ENCODE assay signal across 25 cellular contexts in the genomic region with DNA sequence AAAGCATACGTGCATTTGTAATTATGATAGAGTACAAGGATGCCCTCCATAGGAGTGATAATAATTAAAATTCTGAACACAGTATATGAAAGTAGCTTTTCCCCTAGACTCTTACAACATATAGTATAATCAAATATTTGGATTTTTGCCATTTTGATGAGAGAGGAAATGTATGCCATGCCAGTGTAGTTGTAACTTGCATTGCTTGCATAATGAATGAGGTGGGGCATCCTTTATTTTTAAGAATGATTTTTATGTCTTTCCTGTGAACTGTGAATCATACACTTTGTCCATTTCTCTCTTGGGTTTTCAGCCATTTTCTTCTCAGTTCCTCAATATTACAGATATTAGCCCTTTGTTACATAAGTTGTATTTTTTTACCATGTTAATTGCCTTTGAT.
"Had no signal": no experiment of that assay in that cellular context is flagged by ENCODE, and none has a peak within 500 bp of the region (broad histone marks: within the 10 kb centered on the region; RNA-seq: fewer than 3 reads in every experiment).

No MANE protein-coding gene starts in this region.

- H3K4me1 ChIP-seq: ascending aorta, esophagus squamous epithelium had no signal

- H3K27ac ChIP-seq: ascending aorta, epithelial cell of prostate, esophagus squamous epithelium had no signal

- ATAC-seq: activated CD4-positive, alpha-beta T cell treated with anti-CD3 and anti-CD28 coated beads for 36 hours; activated CD8-positive, alpha-beta memory T cell treated with anti-CD3 and anti-CD28 coated beads, Interleukin-2, amount 10 ng/mL, durations not matched to agents 7 days and 5 days; activated CD8-positive, alpha-beta T cell treated with anti-CD3 and anti-CD28 coated beads, Interleukin-2, amount 10 ng/mL, durations not matched to agents 7 days and 5 days; activated naive CD4-positive, alpha-beta T cell treated with anti-CD3 and anti-CD28 coated beads, Interleukin-2, amount 50 U/mL, for 72 hours; effector memory CD8-positive, alpha-beta T cell had no signal

- H3K9me3 ChIP-seq: ascending aorta, esophagus squamous epithelium had no signal

- H3K27me3 ChIP-seq: ascending aorta, esophagus squamous epithelium had no signal

- H3K36me3 ChIP-seq: ascending aorta, esophagus squamous epithelium had no signal

- DNase-seq: activated CD4-positive, alpha-beta memory T cell treated with anti-CD3 and anti-CD28 coated beads for 36 hours; activated CD4-positive, alpha-beta T cell treated with anti-CD3 and anti-CD28 coated beads for 36 hours; activated CD4-positive, alpha-beta T cell treated with anti-CD3 and anti-CD28 coated beads, Interleukin-2, amount 10 ng/mL, durations not matched to agents 24 days and 14 days; activated CD4-positive, CD25-positive, alpha-beta regulatory T cell; activated CD4-positive, CD25-positive, alpha-beta regulatory T cell treated with anti-CD3 and anti-CD28 coated beads, Interleukin-2, amount 50 U/mL, for 72 hours; activated CD8-positive, alpha-beta memory T cell treated with anti-CD3 and anti-CD28 coated beads, Interleukin-2, amount 10 ng/mL, durations not matched to agents 7 days and 5 days; activated CD8-positive, alpha-beta memory T cell treated with anti-CD3 and anti-CD28 coated beads, Interleukin-2, amount 50 U/mL, for 4 hours; activated CD8-positive, alpha-beta T cell treated with anti-CD3 and anti-CD28 coated beads, Interleukin-2, amount 10 ng/mL, durations not matched to agents 7 days and 5 days; activated gamma-delta T cell; activated naive CD4-positive, alpha-beta T cell; activated naive CD4-positive, alpha-beta T cell treated with anti-CD3 and anti-CD28 coated beads, Interleukin-2, amount 10 ng/mL, durations not matched to agents 7 days and 5 days; activated naive CD8-positive, alpha-beta T cell treated with anti-CD3 and anti-CD28 coated beads, Interleukin-2, amount 10 ng/mL, durations not matched to agents 7 days and 5 days; activated T-cell treated with anti-CD3 and anti-CD28 coated beads, Interleukin-2, amount 50 U/mL, for 1 hour; activated T-cell treated with anti-CD3 and anti-CD28 coated beads, Interleukin-2, amount 50 U/mL, for 48 hours; caudate nucleus; cortex of kidney; dermis blood vessel endothelial cell; effector CD4-positive, alpha-beta T cell; effector memory CD8-positive, alpha-beta T cell; esophagus squamous epithelium; head of caudate nucleus; T-helper 2 cell had no signal

- H3K4me3 ChIP-seq: ascending aorta, esophagus squamous epithelium had no signal
